ENCODE assay signal across 15 cellular contexts in the genomic region with DNA sequence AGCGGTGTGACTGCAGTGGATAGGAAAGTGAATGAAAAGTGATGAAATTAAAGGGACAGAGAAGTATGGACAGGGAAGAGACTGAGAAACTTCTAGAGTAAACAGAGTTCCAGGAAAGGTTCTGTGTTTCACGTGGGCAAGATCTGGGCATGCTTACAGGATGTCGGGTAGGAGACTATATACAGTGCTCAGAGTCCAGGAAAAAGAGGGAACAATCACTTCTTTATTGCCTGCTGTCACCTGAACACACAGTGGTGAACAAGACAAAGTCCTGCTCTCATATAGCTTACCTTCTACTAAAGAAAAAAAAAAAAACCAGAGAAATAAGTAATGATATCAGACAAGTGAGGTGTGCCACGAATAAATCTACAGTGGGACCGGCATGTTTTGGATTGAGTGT. TPM values are rescaled to one million over a fixed set of nuclear protein-coding genes. Genes with fewer than 3 reads are reported as not detected.
DNase-seq lines count a peak whose midpoint lies in the region; ATAC-seq, FAIRE-seq and TF ChIP-seq lines count a peak whose summit lies in the region.
"Had no signal": no experiment of that assay in that cellular context is flagged by ENCODE, and none has a peak within 500 bp of the region (broad histone marks: within the 10 kb centered on the region; RNA-seq: fewer than 3 reads in every experiment).

No MANE protein-coding gene starts in this region.

- H4K20me1 ChIP-seq in endothelial cell of umbilical vein (replicated peaks; ENCODE audit: control insufficient read depth, extremely low read depth, insufficient read depth, low read length), result no peaks in the 10 kb centered on the region

- H3K4me3 ChIP-seq in SK-N-MC (peak overlapping the region; percentile 99), endothelial cell of umbilical vein (replicated peaks in 1 of 3; ENCODE audit: insufficient read depth in 1 of 3, low read depth in 1 of 3, low read length in 3 of 3) (no peak overlapping the region)

- DNase-seq in activated naive CD4-positive, alpha-beta T cell treated with anti-CD3 and anti-CD28 coated beads, Interleukin-2, amount 50 U/mL, for 72 hours (ENCODE audit: low spot score in 2 of 2), result no peak
- DNase-seq in activated naive CD4-positive, alpha-beta T cell treated with anti-CD3 and anti-CD28 coated beads, Interleukin-2, amount 50 U/mL, for 16 hours, result no peak
- DNase-seq in SK-N-MC (ENCODE audit: low read depth, low spot score), result no peak
- no peak for DNase-seq in endothelial cell of umbilical vein (ENCODE audit: low read depth, low spot score)
- DNase-seq in urothelium cell line (ENCODE audit: low spot score), result no peak
- DNase-seq in COLO829 (ENCODE audit: low spot score), result no peak
- DNase-seq: activated CD8-positive, alpha-beta memory T cell treated with anti-CD3 and anti-CD28 coated beads for 24 hours; aorta; NCI-H2029; stimulated activated CD4-positive, alpha-beta T cell treated with anti-CD3 and anti-CD28 coated beads, Interleukin-1b, Interleukin-23, amount 100 ng/mL, for 48 hours; stimulated activated naive CD4-positive, alpha-beta T cell treated with Interleukin-2 at 50 U/mL for 16 hours had no signal

- H3K4me2 ChIP-seq in endothelial cell of umbilical vein (ENCODE audit: insufficient read depth, low read length), result peak overlapping the region; percentile 60

- H3K27me3 ChIP-seq in endothelial cell of umbilical vein (ENCODE audit: control insufficient read depth in 2 of 2, insufficient read depth in 2 of 2, low read length in 2 of 2), result no peaks in the 10 kb centered on the region
- H3K27me3 ChIP-seq: gastroesophageal sphincter had no signal

- H3K9me1 ChIP-seq in endothelial cell of umbilical vein (replicated peaks; ENCODE audit: control insufficient read depth, extremely low read depth, insufficient read depth, low read length), result no peaks in the 10 kb centered on the region

- no TSS peak for BruUV-seq in endothelial cell of umbilical vein (replicated peaks; lab: Mats Ljungman, UMichigan)

- CTCF ChIA-PET in endothelial cell of umbilical vein (lab: Charles Lee), result no interaction called here

- no peaks in the 10 kb centered on the region for H3K27me3 Mint-ChIP-seq in stimulated activated memory B cell treated with anti-CD40 and anti-IgM and Interleukin-4, amounts not matched to agents 10 μg/mL and 1 μg/mL and 100 μg/mL, for 72 hours

- H3K27ac ChIP-seq in SK-N-MC, result no peak overlapping the region
- H3K27ac ChIP-seq in endothelial cell of umbilical vein (ENCODE audit: insufficient read depth, low read depth, low read length), result no peak overlapping the region
- H3K27ac ChIP-seq: gastroesophageal sphincter had no signal

- TF ChIP-seq CTCF in endothelial cell of umbilical vein (IDR thresholded peaks at IDR 0.05; ENCODE audit: extremely low read depth in 1 of 2, insufficient read depth in 1 of 2, low read depth in 1 of 2, low read length in 2 of 2), result no peak

- H3K36me3 ChIP-seq in SK-N-MC (ENCODE audit: insufficient read depth, low read length) (peaks cover 62% of the 10 kb centered on the region), endothelial cell of umbilical vein (ENCODE audit: control insufficient read depth in 2 of 2, extremely low read depth in 1 of 2, insufficient read depth in 2 of 2, low read length in 2 of 2) (peaks cover 0 to 3% of the 10 kb centered on the region in 2 experiments)

- H3K79me2 ChIP-seq in endothelial cell of umbilical vein (ENCODE audit: control insufficient read depth, insufficient read depth, low read length), result peaks cover 73% of the 10 kb centered on the region

- peak overlapping the region; percentile 56 to 95 for H3K27ac Mint-ChIP-seq in activated naive CD4-positive, alpha-beta T cell treated with anti-CD3 and anti-CD28 coated beads, Interleukin-2, amount 50 U/mL, for 72 hours
- no peak overlapping the region for H3K27ac Mint-ChIP-seq in stimulated activated memory B cell treated with anti-CD40 and anti-IgM and Interleukin-4, amounts not matched to agents 10 μg/mL and 1 μg/mL and 100 μg/mL, for 72 hours

- intact Hi-C loops in endothelial cell of umbilical vein (cut with micrococcal nuclease), result no loop called here

- peaks cover 64% of the 10 kb centered on the region for H3K4me1 Mint-ChIP-seq in stimulated activated memory B cell treated with anti-CD40 and anti-IgM and Interleukin-4, amounts not matched to agents 10 μg/mL and 1 μg/mL and 100 μg/mL, for 72 hours

- peak overlapping the region; percentile 2 for H3K4me3 Mint-ChIP-seq in stimulated activated memory B cell treated with anti-CD40 and anti-IgM and Interleukin-4, amounts not matched to agents 10 μg/mL and 1 μg/mL and 100 μg/mL, for 72 hours

- peaks cover 13% of the 10 kb centered on the region for H3K4me1 ChIP-seq in endothelial cell of umbilical vein (ENCODE audit: control insufficient read depth, extremely low read depth, insufficient read depth, low read length)

- peaks cover 39 to 41% of the 10 kb centered on the region in 2 donors for H3K36me3 Mint-ChIP-seq in activated naive CD4-positive, alpha-beta T cell treated with anti-CD3 and anti-CD28 coated beads, Interleukin-2, amount 50 U/mL, for 72 hours
- H3K36me3 Mint-ChIP-seq in stimulated activated memory B cell treated with anti-CD40 and anti-IgM and Interleukin-4, amounts not matched to agents 10 μg/mL and 1 μg/mL and 100 μg/mL, for 72 hours, result peaks cover 56% of the 10 kb centered on the region

- dilution Hi-C loops in endothelial cell of umbilical vein (cut with MboI; ENCODE audit: extremely low pct_ligation_motif_present, low sequenced_read_pairs), result no loop called here

- no peak overlapping the region for H2AFZ ChIP-seq in endothelial cell of umbilical vein (ENCODE audit: low read depth, low read length)

- TF ChIP-seq POLR2A in endothelial cell of umbilical vein (IDR thresholded peaks at IDR 0.05; ENCODE audit: low read depth, low read length), result no peak

- FAIRE-seq in endothelial cell of umbilical vein (lab: Jason Lieb, UNC) (no peak), urothelium cell line (lab: Jason Lieb, UNC) (no peak)
- FAIRE-seq: GM18507 had no signal

- no peak for ATAC-seq in activated naive CD4-positive, alpha-beta T cell treated with anti-CD3 and anti-CD28 coated beads, Interleukin-2, amount 50 U/mL, for 72 hours
- ATAC-seq in stimulated activated memory B cell treated with anti-CD40 and anti-IgM and Interleukin-4, amounts not matched to agents 10 μg/mL and 1 μg/mL and 100 μg/mL, for 72 hours, result no peak
- no peak for ATAC-seq in HG02884 (IDR thresholded peaks at IDR 0.05; ENCODE audit: unreplicated experiment)
- ATAC-seq: gastroesophageal sphincter had no signal

- POLR2A ChIA-PET in endothelial cell of umbilical vein (lab: Charles Lee), result no interaction called here

- H3K9ac ChIP-seq in SK-N-MC (ENCODE audit: insufficient read length) (no peak overlapping the region), endothelial cell of umbilical vein (replicated peaks; ENCODE audit: extremely low read depth, insufficient read depth, low read length) (no peak overlapping the region)

- peaks cover 0 to 4% of the 10 kb centered on the region in 2 donors for H3K9me3 Mint-ChIP-seq in activated naive CD4-positive, alpha-beta T cell treated with anti-CD3 and anti-CD28 coated beads, Interleukin-2, amount 50 U/mL, for 72 hours
- no peaks in the 10 kb centered on the region for H3K9me3 Mint-ChIP-seq in stimulated activated memory B cell treated with anti-CD40 and anti-IgM and Interleukin-4, amounts not matched to agents 10 μg/mL and 1 μg/mL and 100 μg/mL, for 72 hours

- H3K9me3 ChIP-seq in SK-N-MC (ENCODE audit: low read depth, low read length) (no peaks in the 10 kb centered on the region), endothelial cell of umbilical vein (replicated peaks; ENCODE audit: control insufficient read depth, insufficient read depth, low read length) (no peaks in the 10 kb centered on the region)
- H3K9me3 ChIP-seq: gastroesophageal sphincter had no signal

TF ChIP-seq in endothelial cell of umbilical vein, 7 proteins besides CTCF, POLR2A, EP300 and RAD21:
- TF ChIP-seq MAX (IDR thresholded peaks at IDR 0.05; ENCODE audit: insufficient read depth, insufficient read length) (no peak), JUN (IDR thresholded peaks at IDR 0.05; ENCODE audit: borderline replicate concordance, insufficient read depth, insufficient read length, low read depth) (no peak), FOS (IDR thresholded peaks at IDR 0.05; ENCODE audit: borderline replicate concordance, insufficient read depth, low read length) (no peak)

RNA-seq across cellular contexts. Expression of gene LRPPRC, which starts 2.4 kb away (rescaled TPM):
- total RNA-seq in activated naive CD4-positive, alpha-beta T cell treated with anti-CD3 and anti-CD28 coated beads, Interleukin-2, amount 50 U/mL, for 72 hours, result 100 to 1,000 TPM; 180 to 188 TPM
- total RNA-seq in endothelial cell of umbilical vein, result 68.2 and 94.0 TPM in 2 replicates
- 13.3 and 22.6 TPM in 2 replicates for polyA plus RNA-seq in endothelial cell of umbilical vein
- polyA plus RNA-seq in endothelial cell of umbilical vein (2011; cell fraction: cytosol; rRNA removed), result 26.7 and 29.1 TPM in 2 replicates
- polyA plus RNA-seq in endothelial cell of umbilical vein (2011; cell fraction: nucleus; rRNA removed), result 54.6 and 84.5 TPM in 2 replicates
- 66.7 and 78.5 TPM in 2 replicates for polyA plus RNA-seq in endothelial cell of umbilical vein (2012)
- polyA minus RNA-seq in endothelial cell of umbilical vein, result 71.2 and 84.9 TPM in 2 replicates
- 131 TPM for polyA minus RNA-seq in endothelial cell of umbilical vein (2011; cell fraction: cytosol; rRNA and poly(A)+ RNA removed)
- polyA minus RNA-seq in endothelial cell of umbilical vein (2011; cell fraction: nucleus; rRNA and poly(A)+ RNA removed), result 73.8 and 86.4 TPM in 2 replicates
